ENCODE assay signal across 1 cellular context in the genomic region with DNA sequence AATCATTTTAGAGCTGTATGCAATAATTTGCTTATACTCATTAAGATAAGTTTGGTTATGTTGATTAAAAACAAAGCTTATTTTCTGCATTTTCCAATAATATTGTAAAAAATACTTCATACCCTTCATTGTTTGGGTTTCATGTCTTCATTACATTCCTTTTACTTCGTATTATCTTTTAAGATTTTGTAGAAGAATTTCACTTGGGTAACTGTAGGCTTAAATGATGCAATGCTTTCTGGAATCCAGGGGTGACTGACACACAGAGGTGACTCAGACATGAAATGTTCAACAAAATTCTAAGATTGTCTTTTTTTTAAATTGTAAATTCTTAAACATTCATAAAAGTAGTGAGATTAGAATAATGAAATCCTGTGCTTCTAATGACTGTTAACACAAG.
TF ChIP-seq lines count a peak whose summit lies in the region.

No MANE protein-coding gene starts in this region.

TF ChIP-seq in K562, 482 proteins besides CTCF, POLR2A, EP300 and RAD21:
- TF ChIP-seq MEIS2 (IDR thresholded peaks at IDR 0.05; ENCODE audit: partially characterized antibody), result peak; percentile 10
- TF ChIP-seq JUN (IDR thresholded peaks at IDR 0.05; ENCODE audit: borderline replicate concordance, low read depth, low read length), result peak; percentile 79
- TF ChIP-seq JUN (CRISPR knock-in tag; IDR thresholded peaks at IDR 0.05; ENCODE audit: borderline replicate concordance), result no peak
- no peak for TF ChIP-seq MCM2 (IDR thresholded peaks at IDR 0.05; ENCODE audit: low read depth)
- TF ChIP-seq, protein P1, sequence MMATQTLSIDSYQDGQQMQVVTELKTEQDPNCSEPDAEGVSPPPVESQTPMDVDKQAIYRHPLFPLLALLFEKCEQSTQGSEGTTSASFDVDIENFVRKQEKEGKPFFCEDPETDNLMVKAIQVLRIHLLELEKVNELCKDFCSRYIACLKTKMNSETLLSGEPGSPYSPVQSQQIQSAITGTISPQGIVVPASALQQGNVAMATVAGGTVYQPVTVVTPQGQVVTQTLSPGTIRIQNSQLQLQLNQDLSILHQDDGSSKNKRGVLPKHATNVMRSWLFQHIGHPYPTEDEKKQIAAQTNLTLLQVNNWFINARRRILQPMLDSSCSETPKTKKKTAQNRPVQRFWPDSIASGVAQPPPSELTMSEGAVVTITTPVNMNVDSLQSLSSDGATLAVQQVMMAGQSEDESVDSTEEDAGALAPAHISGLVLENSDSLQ (IDR thresholded peaks at IDR 0.05), result peak; percentile 94
- 0 out of 2 replicates have a peak, but pooled peaks have one; percentile 1 for TF ChIP-seq ZNF24 (IDR thresholded peaks at IDR 0.05)
- TF ChIP-seq, protein P2, sequence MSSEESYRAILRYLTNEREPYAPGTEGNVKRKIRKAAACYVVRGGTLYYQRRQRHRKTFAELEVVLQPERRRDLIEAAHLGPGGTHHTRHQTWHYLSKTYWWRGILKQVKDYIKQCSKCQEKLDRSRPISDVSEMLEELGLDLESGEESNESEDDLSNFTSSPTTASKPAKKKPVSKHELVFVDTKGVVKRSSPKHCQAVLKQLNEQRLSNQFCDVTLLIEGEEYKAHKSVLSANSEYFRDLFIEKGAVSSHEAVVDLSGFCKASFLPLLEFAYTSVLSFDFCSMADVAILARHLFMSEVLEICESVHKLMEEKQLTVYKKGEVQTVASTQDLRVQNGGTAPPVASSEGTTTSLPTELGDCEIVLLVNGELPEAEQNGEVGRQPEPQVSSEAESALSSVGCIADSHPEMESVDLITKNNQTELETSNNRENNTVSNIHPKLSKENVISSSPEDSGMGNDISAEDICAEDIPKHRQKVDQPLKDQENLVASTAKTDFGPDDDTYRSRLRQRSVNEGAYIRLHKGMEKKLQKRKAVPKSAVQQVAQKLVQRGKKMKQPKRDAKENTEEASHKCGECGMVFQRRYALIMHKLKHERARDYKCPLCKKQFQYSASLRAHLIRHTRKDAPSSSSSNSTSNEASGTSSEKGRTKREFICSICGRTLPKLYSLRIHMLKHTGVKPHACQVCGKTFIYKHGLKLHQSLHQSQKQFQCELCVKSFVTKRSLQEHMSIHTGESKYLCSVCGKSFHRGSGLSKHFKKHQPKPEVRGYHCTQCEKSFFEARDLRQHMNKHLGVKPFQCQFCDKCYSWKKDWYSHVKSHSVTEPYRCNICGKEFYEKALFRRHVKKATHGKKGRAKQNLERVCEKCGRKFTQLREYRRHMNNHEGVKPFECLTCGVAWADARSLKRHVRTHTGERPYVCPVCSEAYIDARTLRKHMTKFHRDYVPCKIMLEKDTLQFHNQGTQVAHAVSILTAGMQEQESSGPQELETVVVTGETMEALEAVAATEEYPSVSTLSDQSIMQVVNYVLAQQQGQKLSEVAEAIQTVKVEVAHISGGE (CRISPR knock-in tag; IDR thresholded peaks at IDR 0.05), result no peak
- no peak for TF ChIP-seq NCOA6 (IDR thresholded peaks at IDR 0.05)
- peak; percentile 87 for TF ChIP-seq FOSL1 (tag; conservative IDR thresholded peaks at IDR 0.05)
- peak; percentile 84 to 90 for TF ChIP-seq TRIM24 (IDR thresholded peaks at IDR 0.05)
- no peak for TF ChIP-seq THRB (CRISPR knock-in tag; conservative IDR thresholded peaks at IDR 0.05)
- TF ChIP-seq DPF2 (IDR thresholded peaks at IDR 0.05), result peak; percentile 67
- TF ChIP-seq, protein P3, sequence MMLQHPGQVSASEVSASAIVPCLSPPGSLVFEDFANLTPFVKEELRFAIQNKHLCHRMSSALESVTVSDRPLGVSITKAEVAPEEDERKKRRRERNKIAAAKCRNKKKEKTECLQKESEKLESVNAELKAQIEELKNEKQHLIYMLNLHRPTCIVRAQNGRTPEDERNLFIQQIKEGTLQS (IDR thresholded peaks at IDR 0.05), result peak; percentile 97
- TF ChIP-seq, protein P3 (CRISPR knock-in tag; conservative IDR thresholded peaks at IDR 0.05), result no peak
- peak; percentile 95 for TF ChIP-seq CEBPB (tag; IDR thresholded peaks at IDR 0.05)
- TF ChIP-seq CEBPG (CRISPR knock-in tag; IDR thresholded peaks at IDR 0.05), result peak; percentile 91
- TF ChIP-seq CEBPG (tag; conservative IDR thresholded peaks at IDR 0.05 in 1 of 2, IDR thresholded peaks at IDR 0.05 in 1 of 2), result peak; percentile 95 to 98
- peak; percentile 69 for TF ChIP-seq TEAD4 (IDR thresholded peaks at IDR 0.05; ENCODE audit: low read length)
- no peak for TF ChIP-seq TEAD4 (CRISPR knock-in tag; IDR thresholded peaks at IDR 0.05; ENCODE audit: borderline replicate concordance)
- TF ChIP-seq SMARCA4 (IDR thresholded peaks at IDR 0.05), result peak; percentile 71; the same call in 1 of the 2 replicates
- peak; percentile 88 for TF ChIP-seq JUND (IDR thresholded peaks at IDR 0.05; ENCODE audit: borderline replicate concordance, low read depth, low read length)
- peak; percentile 78; the same call in 2 of the 3 replicates for TF ChIP-seq JUND (tag; IDR thresholded peaks at IDR 0.05; ENCODE audit: borderline replicate concordance, low read depth, low read length)
- TF ChIP-seq, protein P4, sequence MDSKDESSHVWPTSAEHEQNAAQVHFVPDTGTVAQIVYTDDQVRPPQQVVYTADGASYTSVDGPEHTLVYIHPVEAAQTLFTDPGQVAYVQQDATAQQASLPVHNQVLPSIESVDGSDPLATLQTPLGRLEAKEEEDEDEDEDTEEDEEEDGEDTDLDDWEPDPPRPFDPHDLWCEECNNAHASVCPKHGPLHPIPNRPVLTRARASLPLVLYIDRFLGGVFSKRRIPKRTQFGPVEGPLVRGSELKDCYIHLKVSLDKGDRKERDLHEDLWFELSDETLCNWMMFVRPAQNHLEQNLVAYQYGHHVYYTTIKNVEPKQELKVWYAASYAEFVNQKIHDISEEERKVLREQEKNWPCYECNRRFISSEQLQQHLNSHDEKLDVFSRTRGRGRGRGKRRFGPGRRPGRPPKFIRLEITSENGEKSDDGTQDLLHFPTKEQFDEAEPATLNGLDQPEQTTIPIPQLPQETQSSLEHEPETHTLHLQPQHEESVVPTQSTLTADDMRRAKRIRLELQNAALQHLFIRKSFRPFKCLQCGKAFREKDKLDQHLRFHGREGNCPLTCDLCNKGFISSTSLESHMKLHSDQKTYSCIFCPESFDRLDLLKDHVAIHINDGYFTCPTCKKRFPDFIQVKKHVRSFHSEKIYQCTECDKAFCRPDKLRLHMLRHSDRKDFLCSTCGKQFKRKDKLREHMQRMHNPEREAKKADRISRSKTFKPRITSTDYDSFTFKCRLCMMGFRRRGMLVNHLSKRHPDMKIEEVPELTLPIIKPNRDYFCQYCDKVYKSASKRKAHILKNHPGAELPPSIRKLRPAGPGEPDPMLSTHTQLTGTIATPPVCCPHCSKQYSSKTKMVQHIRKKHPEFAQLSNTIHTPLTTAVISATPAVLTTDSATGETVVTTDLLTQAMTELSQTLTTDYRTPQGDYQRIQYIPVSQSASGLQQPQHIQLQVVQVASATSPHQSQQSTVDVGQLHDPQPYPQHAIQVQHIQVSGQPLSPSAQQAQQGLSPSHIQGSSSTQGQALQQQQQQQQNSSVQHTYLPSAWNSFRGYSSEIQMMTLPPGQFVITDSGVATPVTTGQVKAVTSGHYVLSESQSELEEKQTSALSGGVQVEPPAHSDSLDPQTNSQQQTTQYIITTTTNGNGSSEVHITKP (IDR thresholded peaks at IDR 0.05; ENCODE audit: partially characterized antibody), result no peak
- peak; percentile 65; the same call in 1 of the 2 replicates for TF ChIP-seq ZNF175 (CRISPR knock-in tag; IDR thresholded peaks at IDR 0.05; ENCODE audit: low read depth)
- TF ChIP-seq ARID1B (IDR thresholded peaks at IDR 0.05), result peak; percentile 48; the same call in 1 of the 2 replicates
- peak; percentile 46; the same call in 1 of the 2 replicates for TF ChIP-seq SMARCE1 (IDR thresholded peaks at IDR 0.05)
- no peak for TF ChIP-seq ZFPM2 (CRISPR knock-in tag; IDR thresholded peaks at IDR 0.05)
- 0 out of 2 replicates have a peak, but pooled peaks have one; percentile 41 for TF ChIP-seq ZNF584 (CRISPR knock-in tag; IDR thresholded peaks at IDR 0.05; ENCODE audit: low read depth)
- TF ChIP-seq NR4A1 (CRISPR knock-in tag; IDR thresholded peaks at IDR 0.05), result no peak
- TF ChIP-seq NR4A1 (tag; IDR thresholded peaks at IDR 0.05), result no peak
- TF ChIP-seq ZNF589 (CRISPR knock-in tag; IDR thresholded peaks at IDR 0.05; ENCODE audit: low read depth), result no peak
